In genomic region chr15:49423906-49424520, GRCh38 we compare ENCODE assay signal across 17 cellular contexts. TPM values are rescaled to one million over a fixed set of nuclear protein-coding genes. Genes with fewer than 3 reads are reported as not detected.
DNase-seq lines count a peak whose midpoint lies in the region; ATAC-seq and TF ChIP-seq lines count a peak whose summit lies in the region.
"Had no signal": no experiment of that assay in that cellular context is flagged by ENCODE, and none has a peak within 500 bp of the region (broad histone marks: within the 10 kb centered on the region; RNA-seq: fewer than 3 reads in every experiment).

No MANE protein-coding gene starts in this region.

- ATAC-seq in Right ventricle myocardium inferior (peak; percentile 23), psoas muscle (no peak), HG03025 (IDR thresholded peaks at IDR 0.05; ENCODE audit: low FRiP score, unreplicated experiment) (no peak), GM21786 (IDR thresholded peaks at IDR 0.05; ENCODE audit: unreplicated experiment) (no peak), GM21423 (IDR thresholded peaks at IDR 0.05; ENCODE audit: unreplicated experiment) (no peak)
- ATAC-seq: activated CD8-positive, alpha-beta memory T cell treated with anti-CD3 and anti-CD28 coated beads, Interleukin-2, amount 10 ng/mL, durations not matched to agents 7 days and 5 days had no signal

- H3K27ac ChIP-seq in left ventricle myocardium inferior (replicated peaks), result peak overlapping the region; percentile 81
- no peak overlapping the region for H3K27ac ChIP-seq in psoas muscle

- H3K36me3 ChIP-seq in left ventricle myocardium inferior, result no peaks in the 10 kb centered on the region
- H3K36me3 ChIP-seq in psoas muscle (ENCODE audit: insufficient read depth in 1 of 2, low read depth in 1 of 2), result no peaks in the 10 kb centered on the region

- H3K4me3 ChIP-seq in left ventricle myocardium inferior (peak overlapping the region; percentile 67), psoas muscle (peak overlapping the region; percentile 53)

- intact Hi-C loops in Right ventricle myocardium inferior (cut with DNase I), result loop anchor here (5.0 to 10.0 kb wide), 3 partner anchors 269 to 581 kb away; partner anchors contain the start of gene COPS2
- intact Hi-C loops in cardiac septum (cut with DNase I), result loop anchor here (5.0 kb wide), 1 partner anchor 562 kb away; no protein-coding TSS in a partner anchor
- intact Hi-C loops in left ventricle myocardium inferior (cut with micrococcal nuclease), result loop anchor here (5.0 kb wide), 2 partner anchors 192 to 562 kb away; no protein-coding TSS in a partner anchor
- intact Hi-C loops in psoas muscle (cut with DNase I), result loop anchor here in 1 of 2 donors (5.0 to 10.0 kb wide), 3 partner anchors 562 to 721 kb away; partner anchors contain the start of gene CEP152

- peaks cover 12% of the 10 kb centered on the region for H3K4me1 ChIP-seq in left ventricle myocardium inferior
- no peaks in the 10 kb centered on the region for H3K4me1 ChIP-seq in psoas muscle

- H3K9me3 ChIP-seq in left ventricle myocardium inferior (replicated peaks) (no peaks in the 10 kb centered on the region), psoas muscle (no peaks in the 10 kb centered on the region)

- no peak for TF ChIP-seq CTCF in left ventricle myocardium inferior (IDR thresholded peaks at IDR 0.05; ENCODE audit: borderline replicate concordance)
- no peak for TF ChIP-seq CTCF in psoas muscle (IDR thresholded peaks at IDR 0.05)

- no peak for DNase-seq in Right ventricle myocardium inferior (ENCODE audit: missing footprints)
- DNase-seq in cardiac septum (ENCODE audit: low spot score), result no peak
- no peak for DNase-seq in left ventricle myocardium inferior
- DNase-seq in psoas muscle, result no peak
- no peak for DNase-seq in inferior parietal cortex (ENCODE audit: extremely low spot score)
- DNase-seq: activated CD8-positive, alpha-beta memory T cell treated with anti-CD3 and anti-CD28 coated beads, Interleukin-2, amount 10 ng/mL, durations not matched to agents 7 days and 5 days; activated naive CD8-positive, alpha-beta T cell treated with anti-CD3 and anti-CD28 coated beads for 36 hours; Calu3; dermis blood vessel endothelial cell; midbrain; NCI-H1436; NCI-H69; substantia nigra had no signal

- WGBS in psoas muscle, 3 donors, result 34 to 62% (median 39%) methylated on average over 5 of the region's 5 CpGs

- H3K27me3 ChIP-seq in left ventricle myocardium inferior (ENCODE audit: low read depth) (no peaks in the 10 kb centered on the region), psoas muscle (ENCODE audit: insufficient read depth in 3 of 3, low read length in 2 of 3) (no peaks in the 10 kb centered on the region)

RNA-seq across cellular contexts. Expression of gene FGF7, which starts 1.0 kb away (rescaled TPM):
- total RNA-seq in Right ventricle myocardium inferior (44.6 TPM), cardiac septum (7.2 TPM), left ventricle myocardium inferior (34.1 TPM), psoas muscle (1 to 10 TPM; 1.4 to 7.0 (median 2.5) TPM)
- polyA plus RNA-seq in psoas muscle, result 1 to 10 TPM; 1.5 to 2.9 (median 1.6) TPM
- total RNA-seq: A172; activated CD8-positive, alpha-beta memory T cell treated with anti-CD3 and anti-CD28 coated beads, Interleukin-2, amount 10 ng/mL, durations not matched to agents 7 days and 5 days; activated naive CD8-positive, alpha-beta T cell treated with anti-CD3 and anti-CD28 coated beads for 36 hours; Calu3 had no signal
